Comparison of ENCODE assay signal across 9 cellular contexts in the genomic region with DNA sequence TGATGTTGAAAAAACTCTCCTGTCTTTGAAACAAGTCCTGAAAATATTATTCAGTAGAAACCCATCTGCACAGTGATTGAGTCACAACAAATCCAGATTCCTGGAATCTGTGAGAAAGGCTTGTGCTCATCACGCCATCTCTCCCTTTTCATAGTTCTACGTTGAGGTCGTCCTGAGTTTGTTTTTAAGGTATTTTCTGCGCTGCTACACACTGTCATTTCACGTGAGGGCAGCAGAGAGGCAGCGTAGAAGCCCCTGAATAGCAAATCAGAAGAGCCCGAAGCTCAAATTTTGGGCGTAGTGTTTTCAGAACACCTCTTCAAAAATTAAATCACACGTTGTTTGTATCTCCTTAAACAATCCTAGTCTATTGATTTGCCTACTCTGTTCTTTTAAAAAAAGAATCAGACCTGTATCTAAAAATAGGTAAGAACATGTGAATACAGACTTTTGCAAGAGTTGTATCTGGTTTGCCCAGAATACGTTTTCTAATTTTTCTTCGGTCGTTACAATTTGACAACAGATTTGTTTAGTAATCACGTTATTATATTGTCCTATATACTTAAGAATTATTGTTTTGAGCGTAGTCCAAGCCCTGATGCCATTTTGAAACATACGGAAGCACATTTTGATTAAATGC.
DNase-seq lines count a peak whose midpoint lies in the region; ATAC-seq lines count a peak whose summit lies in the region.
"Had no signal": no experiment of that assay in that cellular context is flagged by ENCODE, and none has a peak within 500 bp of the region (broad histone marks: within the 10 kb centered on the region; RNA-seq: fewer than 3 reads in every experiment).

No MANE protein-coding gene starts in this region.

- intact Hi-C loops in right cardiac atrium (cut with DNase I): loop anchor here in 3 of 4 donors (5.0 kb wide), 1 partner anchor 185 kb away; the partner anchor contains the start of gene SCN3A (in 3 of the 3)

- no peak overlapping the region for H3K27ac Mint-ChIP-seq in activated T-helper 17 cell treated with anti-CD3 and anti-CD28 coated beads, Interleukin-2, amount 50 U/mL, for 72 hours
- H3K27ac Mint-ChIP-seq: T-cell had no signal

- H3K27ac ChIP-seq in right cardiac atrium (ENCODE audit: low read length): no peak overlapping the region

- no peaks in the 10 kb centered on the region for H3K36me3 Mint-ChIP-seq in activated T-helper 17 cell treated with anti-CD3 and anti-CD28 coated beads, Interleukin-2, amount 50 U/mL, for 72 hours (ENCODE audit: low read depth)
- H3K36me3 Mint-ChIP-seq: T-cell had no signal

- H3K4me3 Mint-ChIP-seq in activated T-helper 17 cell treated with anti-CD3 and anti-CD28 coated beads, Interleukin-2, amount 50 U/mL, for 72 hours: no peak overlapping the region
- H3K4me3 Mint-ChIP-seq: T-cell had no signal

- peaks cover 14% of the 10 kb centered on the region for H3K27me3 Mint-ChIP-seq in activated T-helper 17 cell treated with anti-CD3 and anti-CD28 coated beads, Interleukin-2, amount 50 U/mL, for 72 hours

- no peaks in the 10 kb centered on the region for H3K9me3 ChIP-seq in right cardiac atrium (ENCODE audit: control insufficient read depth, low read length)

- no peaks in the 10 kb centered on the region for H3K27me3 ChIP-seq in right cardiac atrium (ENCODE audit: control insufficient read depth, insufficient read depth)

- no peaks in the 10 kb centered on the region for H3K4me1 Mint-ChIP-seq in activated T-helper 17 cell treated with anti-CD3 and anti-CD28 coated beads, Interleukin-2, amount 50 U/mL, for 72 hours

- ATAC-seq in GM18498 (IDR thresholded peaks at IDR 0.05; ENCODE audit: unreplicated experiment): peak; percentile 74
- ATAC-seq in HG02938 (IDR thresholded peaks at IDR 0.05; ENCODE audit: unreplicated experiment): peak; percentile 67
- peak; percentile 32 for ATAC-seq in activated T-helper 17 cell treated with anti-CD3 and anti-CD28 coated beads, Interleukin-2, amount 50 U/mL, for 72 hours (replicated peaks)
- peak; percentile 42 to 54 for ATAC-seq in right cardiac atrium
- no peak for ATAC-seq in stimulated activated naive CD8-positive, alpha-beta T cell treated with anti-CD3 and anti-CD28 coated beads, Interleukin-15, Interleukin-2, amounts not matched to agents 100 U/mL and 50 U/mL, for 24 hours

- WGBS in right cardiac atrium: 26% methylated on average over 15 of the region's 15 CpGs

- H3K4me3 ChIP-seq in right cardiac atrium (ENCODE audit: low read length): no peak overlapping the region

- H3K4me1 ChIP-seq in right cardiac atrium (ENCODE audit: control insufficient read depth, insufficient read depth, low read length): no peaks in the 10 kb centered on the region

- DNase-seq in Ammon's horn (ENCODE audit: low spot score) (peak; percentile 78), NCI-H1694 (lab: John Stamatoyannopoulos, UW) (peak; percentile 59), right cardiac atrium (peak in 1 of 3 donors; percentile 45), ureter (ENCODE audit: low spot score) (no peak)
- DNase-seq in stimulated activated naive CD8-positive, alpha-beta T cell treated with anti-CD3 and anti-CD28 coated beads, Interleukin-15, Interleukin-2, amounts not matched to agents 100 U/mL and 50 U/mL, for 24 hours: peak; percentile 9

- no peaks in the 10 kb centered on the region for H3K9me3 Mint-ChIP-seq in activated T-helper 17 cell treated with anti-CD3 and anti-CD28 coated beads, Interleukin-2, amount 50 U/mL, for 72 hours
